1 cellular context compared by ENCODE assay signal in the genomic region with DNA sequence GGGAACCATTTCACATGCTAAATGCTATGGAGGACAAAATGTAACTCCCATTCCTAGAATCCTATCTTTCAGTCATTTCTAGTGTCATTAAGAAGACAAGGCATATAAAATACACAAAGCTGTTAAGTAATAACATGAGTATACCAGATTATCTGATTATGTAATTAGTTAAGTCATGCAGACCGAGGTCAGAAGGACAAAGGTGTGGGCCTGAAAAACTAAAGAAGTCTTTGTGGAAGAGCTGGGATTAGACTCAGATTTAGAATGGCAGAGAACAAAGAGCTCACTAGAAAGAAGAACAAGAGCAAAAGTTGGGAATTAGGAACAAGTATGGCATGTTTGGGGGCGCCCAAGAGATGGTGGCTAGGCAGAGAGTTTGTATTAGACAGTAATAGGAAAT.
TF ChIP-seq lines count a peak whose summit lies in the region.

No MANE protein-coding gene starts in this region.

TF ChIP-seq in HepG2, 621 proteins besides CTCF, POLR2A, EP300 and RAD21:
- TF ChIP-seq BCL6 (CRISPR knock-in tag; IDR thresholded peaks at IDR 0.05) (peak; percentile 21; the same call in 1 of the 2 replicates), SP4 (CRISPR knock-in tag; IDR thresholded peaks at IDR 0.05) (no peak), RBFOX2 (IDR thresholded peaks at IDR 0.05; ENCODE audit: low read depth, low read length) (no peak), MLLT10 (CRISPR knock-in tag; IDR thresholded peaks at IDR 0.05) (no peak), RARA (CRISPR knock-in tag; IDR thresholded peaks at IDR 0.05) (peak; percentile 70)
TF ChIP-seq in HepG2: peak in this region for 2.
